8 cellular contexts compared by ENCODE assay signal in genomic region chr16:30948956-30949654, GRCh38. TPM values are rescaled to one million over a fixed set of nuclear protein-coding genes. Genes with fewer than 3 reads are reported as not detected.
DNase-seq lines count a peak whose midpoint lies in the region; ATAC-seq and TF ChIP-seq lines count a peak whose summit lies in the region.

TSS of gene ORAI3 (plus strand) at chr16:30949068. CDS start at chr16:30949290, 222 bp downstream.

- in situ Hi-C loops in G401 (cut with HindIII; ENCODE audit: low sequenced_read_pairs) = no loop called here

- H3K9me3 ChIP-seq in colonic mucosa = no peaks in the 10 kb centered on the region

- H3K9me3 Mint-ChIP-seq in IgD-negative memory B cell = no peaks in the 10 kb centered on the region

- no peaks in the 10 kb centered on the region for H3K27me3 Mint-ChIP-seq in IgD-negative memory B cell

- peak within 1 kb of the TSS; percentile 90 to 99 (median 97) for H3K4me3 Mint-ChIP-seq in IgD-negative memory B cell

- H3K36me3 ChIP-seq in colonic mucosa = no peaks in the 10 kb centered on the region

- peaks cover 12% of the 10 kb centered on the region for H3K4me1 ChIP-seq in colonic mucosa

- peaks cover 12 to 23% (median 14%) of the 10 kb centered on the region in 3 donors for H3K4me1 Mint-ChIP-seq in IgD-negative memory B cell

- intact Hi-C loops in colonic mucosa (cut with DNase I) = no loop called here

- peaks cover 5% of the 10 kb centered on the region for H3K36me3 Mint-ChIP-seq in IgD-negative memory B cell

- H3K27ac ChIP-seq in colonic mucosa = peak within 1 kb of the TSS; percentile 94

- H3K27ac Mint-ChIP-seq in IgD-negative memory B cell = peak within 1 kb of the TSS; percentile 89 to 96 (median 90)

- peak within 1 kb of the TSS; percentile 90 for H3K4me3 ChIP-seq in colonic mucosa

- H3K9ac ChIP-seq in colonic mucosa (ENCODE audit: low read depth in 2 of 2, low read length in 2 of 2) = peak within 1 kb of the TSS; percentile 86 to 91

- ATAC-seq in GM21447 (IDR thresholded peaks at IDR 0.05; ENCODE audit: unreplicated experiment) = peak; percentile 67

- H3K27me3 ChIP-seq in colonic mucosa = no peaks in the 10 kb centered on the region

- no peak for TF ChIP-seq CTCF in colonic mucosa (IDR thresholded peaks at IDR 0.05)

- DNase-seq in G401 (ENCODE audit: low spot score) = peak; percentile 76
- DNase-seq in T1000 (lab: John Stamatoyannopoulos, UW) = peak; percentile 22
- peak; percentile 83 for DNase-seq in colonic mucosa
- peak; percentile 46 for DNase-seq in kidney glomerular epithelial cell (lab: John Stamatoyannopoulos, UW)
- peak; percentile 70 for DNase-seq in stimulated activated CD4-positive, alpha-beta T cell treated with anti-CD3 and anti-CD28 coated beads, Interleukin-15, amount 100 ng/mL, for 24 hours
- no peak for DNase-seq in middle frontal gyrus (ENCODE audit: extremely low spot score, low spot score)

RNA-seq across cellular contexts. Expression of gene ORAI3, which starts in this region (rescaled TPM):
- total RNA-seq in G401 (2014; rRNA removed; shearing (Covaris generic)) = 57.6 and 62.8 TPM in 2 replicates
- polyA plus RNA-seq in IgD-negative memory B cell = 68.8 TPM
- total RNA-seq in colonic mucosa = 10 to 100 TPM; 14.3 to 22.1 TPM
